Comparison of ENCODE assay signal across 11 cellular contexts in the genomic region with DNA sequence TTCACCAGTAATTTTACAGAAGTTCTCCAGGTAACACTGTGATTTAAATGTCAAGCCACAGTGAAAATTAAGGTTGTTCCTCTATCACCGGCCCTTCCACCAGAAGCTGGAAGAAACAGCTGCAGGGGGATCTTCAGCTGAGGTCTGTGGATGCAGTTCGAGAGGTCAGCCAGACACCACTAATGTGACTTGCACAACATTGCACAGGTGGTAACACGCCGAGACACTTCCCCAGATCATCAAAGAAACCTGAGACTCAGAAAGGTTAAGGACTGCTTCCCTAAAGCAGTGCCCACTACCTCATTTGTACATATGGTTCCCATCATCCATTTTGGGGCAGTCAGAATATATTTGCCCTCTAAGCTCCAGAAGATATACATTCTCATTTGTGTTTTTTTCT. TPM values are rescaled to one million over a fixed set of nuclear protein-coding genes. Genes with fewer than 3 reads are reported as not detected.
DNase-seq lines count a peak whose midpoint lies in the region; ATAC-seq and TF ChIP-seq lines count a peak whose summit lies in the region.
"Had no signal": no experiment of that assay in that cellular context is flagged by ENCODE, and none has a peak within 500 bp of the region (broad histone marks: within the 10 kb centered on the region; RNA-seq: fewer than 3 reads in every experiment).

No MANE protein-coding gene starts in this region.

- ATAC-seq in GM18909 (IDR thresholded peaks at IDR 0.05; ENCODE audit: poor library complexity, unreplicated experiment) (peak; percentile 74), HG02642 (IDR thresholded peaks at IDR 0.05; ENCODE audit: poor library complexity, unreplicated experiment) (peak; percentile 57), sciatic nerve (no peak)
- ATAC-seq: gastroesophageal sphincter had no signal

- peaks cover 27% of the 10 kb centered on the region for H3K4me1 Mint-ChIP-seq in CD14-positive monocyte

- no peak for TF ChIP-seq CTCF in CD14-positive monocyte (IDR thresholded peaks at IDR 0.05)

- H3K27me3 Mint-ChIP-seq in CD14-positive monocyte (ENCODE audit: low read depth in 3 of 3): peaks cover 2 to 12% (median 7%) of the 10 kb centered on the region in 3 donors

- no peaks in the 10 kb centered on the region for H3K36me3 Mint-ChIP-seq in CD14-positive monocyte
- H3K36me3 Mint-ChIP-seq: CD8-positive, alpha-beta T cell had no signal

- peak; percentile 5 for DNase-seq in NCI-H69 (lab: John Stamatoyannopoulos, UW)
- DNase-seq in left kidney (ENCODE audit: low read depth, low spot score): peak; percentile 40
- no peak for DNase-seq in sciatic nerve (ENCODE audit: low spot score)
- DNase-seq in CD14-positive monocyte (ENCODE audit: low spot score): no peak
- no peak for DNase-seq in HT-29 (ENCODE audit: low spot score)
- DNase-seq in DMS79 treated with DMSO at 0.1 percent for 48 hours (lab: John Stamatoyannopoulos, UW): no peak
- DNase-seq: T1000 had no signal

- peaks cover 0 to 6% (median 0%) of the 10 kb centered on the region in 7 donors for H3K9me3 Mint-ChIP-seq in CD14-positive monocyte
- H3K9me3 Mint-ChIP-seq: CD8-positive, alpha-beta T cell had no signal

- peak overlapping the region in 1 of 2 donors; percentile 49 for H3K4me3 Mint-ChIP-seq in CD14-positive monocyte
- H3K4me3 Mint-ChIP-seq: CD8-positive, alpha-beta T cell had no signal

- H3K27ac Mint-ChIP-seq in CD14-positive monocyte: peak overlapping the region in 1 of 7 donors; percentile 51
- H3K27ac Mint-ChIP-seq: CD8-positive, alpha-beta T cell had no signal

- intact Hi-C loops in sciatic nerve (cut with DNase I): no loop called here
- intact Hi-C loops in CD14-positive monocyte (cut with micrococcal nuclease): no loop called here

RNA-seq across cellular contexts. Expression of a gene that starts 8.1 kb away (rescaled TPM):
- total RNA-seq in sciatic nerve: 34.1 TPM
- 10 to 100 TPM; 34.3 to 77.7 TPM for polyA plus RNA-seq in CD14-positive monocyte
- total RNA-seq in HT-29 (2014; rRNA removed; shearing (Covaris generic)): 2.0 and 2.9 TPM in 2 replicates

Comparison
In these comparisons a context has a peak if more than half of its experiments do, and no peak if none do; other contexts are left out.
1. DNase-seq: peak in NCI-H69 (single experiment) and left kidney (single experiment); none in sciatic nerve (single experiment), CD14-positive monocyte (single experiment), HT-29 (single experiment) and DMS79 treated with DMSO at 0.1 percent for 48 hours (single experiment).